In the genomic region with DNA sequence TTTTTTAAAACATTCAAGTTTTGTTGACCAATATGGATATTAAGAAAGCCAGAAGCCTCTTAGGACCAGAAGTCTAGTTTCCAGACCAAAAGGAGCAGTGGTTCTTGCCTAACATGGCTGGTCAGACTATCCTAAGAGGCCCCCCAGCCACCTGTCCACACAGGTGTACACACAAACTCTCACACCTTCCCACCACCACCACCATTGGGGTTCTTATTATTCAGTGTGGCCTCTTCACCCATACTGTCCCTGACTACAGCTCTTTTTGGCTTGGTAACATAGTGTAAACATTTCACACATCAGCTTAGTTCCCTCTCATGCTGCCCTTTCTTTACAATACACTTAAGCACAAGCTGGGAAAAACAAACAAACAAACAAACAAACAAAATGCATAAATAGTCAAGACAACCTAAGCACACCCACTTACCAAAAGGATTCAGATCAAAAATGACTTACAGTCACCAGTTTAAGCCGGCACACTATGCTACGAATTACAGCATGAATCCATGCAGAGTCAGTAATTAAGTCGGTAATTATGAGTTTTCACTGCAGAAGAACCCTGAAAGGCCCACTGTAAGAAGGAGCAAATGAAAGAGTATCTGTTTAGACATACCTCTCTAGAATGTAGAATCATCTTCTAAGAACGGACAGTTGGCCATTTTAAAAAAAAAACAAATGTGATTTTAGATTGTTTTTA, we compare ENCODE assay signal across 12 cellular contexts. TPM values are rescaled to one million over a fixed set of nuclear protein-coding genes. Genes with fewer than 3 reads are reported as not detected.
DNase-seq lines count a peak whose midpoint lies in the region; ATAC-seq and TF ChIP-seq lines count a peak whose summit lies in the region.
"Had no signal": no experiment of that assay in that cellular context is flagged by ENCODE, and none has a peak within 500 bp of the region (broad histone marks: within the 10 kb centered on the region; RNA-seq: fewer than 3 reads in every experiment).

No MANE protein-coding gene starts in this region.

- H3K27me3 ChIP-seq in H9 (ENCODE audit: insufficient read depth, low read length) (no peaks in the 10 kb centered on the region), RWPE2 (ENCODE audit: insufficient read depth, poor library complexity, severe bottlenecking) (no peaks in the 10 kb centered on the region), foreskin keratinocyte (no peaks in the 10 kb centered on the region), skeletal muscle satellite cell (ENCODE audit: control insufficient read depth, insufficient read depth, low read length) (no peaks in the 10 kb centered on the region)

- no peak overlapping the region for H2BK5ac ChIP-seq in H9 (ENCODE audit: insufficient read length, low read length)

- peaks cover 36 to 44% of the 10 kb centered on the region in 2 experiments for H3K4me1 Mint-ChIP-seq in H9
- H3K4me1 Mint-ChIP-seq: activated naive CD4-positive, alpha-beta T cell treated with anti-CD3 and anti-CD28 coated beads, Interleukin-2, amount 10 ng/mL, durations not matched to agents 7 days and 5 days had no signal

- no peak overlapping the region for H3K27ac ChIP-seq in H9 (ENCODE audit: insufficient read length, low read depth, low read length)
- H3K27ac ChIP-seq in RWPE2 (ENCODE audit: poor library complexity, severe bottlenecking), result peak overlapping the region; percentile 84
- peak overlapping the region; percentile 39 for H3K27ac ChIP-seq in foreskin keratinocyte

- H3K23me2 ChIP-seq in H9 (ENCODE audit: insufficient read length, low read depth, low read length, poor library complexity, severe bottlenecking), result no peaks in the 10 kb centered on the region

- H2BK20ac ChIP-seq in H9 (ENCODE audit: low read depth, low read length, poor library complexity, severe bottlenecking), result no peak overlapping the region

- H2AFZ ChIP-seq in H9 (ENCODE audit: low read length), result no peak overlapping the region

- H3K79me1 ChIP-seq in H9 (ENCODE audit: insufficient read depth, low read depth, low read length, poor library complexity, severe bottlenecking), result peaks cover 5% of the 10 kb centered on the region

- ATAC-seq in RWPE2 (ENCODE audit: low read depth) (no peak), foreskin keratinocyte (no peak)
- ATAC-seq: activated CD8-positive, alpha-beta T cell treated with anti-CD3 and anti-CD28 coated beads, Interleukin-2, amount 10 ng/mL, durations not matched to agents 7 days and 5 days had no signal

- no CpG with 5 or more reads among the region's 4 CpGs for WGBS in H9 (ENCODE audit: extremely low coverage, insufficient read length, low lambda C conversion rate)
- 66 to 70% methylated on average over 4 of the region's 4 CpGs for WGBS in lower leg skin, 2 donors

- H3K23ac ChIP-seq in H9 (ENCODE audit: insufficient read length, low read depth, low read length), result no peak overlapping the region

- H3K14ac ChIP-seq in H9 (ENCODE audit: insufficient read depth, low read length), result no peak overlapping the region

- no peak overlapping the region for H3K4me3 Mint-ChIP-seq in H9
- H3K4me3 Mint-ChIP-seq: activated CD8-positive, alpha-beta T cell treated with anti-CD3 and anti-CD28 coated beads, Interleukin-2, amount 10 ng/mL, durations not matched to agents 7 days and 5 days; activated naive CD4-positive, alpha-beta T cell treated with anti-CD3 and anti-CD28 coated beads, Interleukin-2, amount 10 ng/mL, durations not matched to agents 7 days and 5 days had no signal

- H3K27me3 Mint-ChIP-seq in H9 (ENCODE audit: low read depth), result no peaks in the 10 kb centered on the region

- peaks cover 15% of the 10 kb centered on the region; the same call in 1 of the 2 replicates for H3K4me1 ChIP-seq in H9 (ENCODE audit: insufficient read depth, low read length)
- H3K4me1 ChIP-seq in RWPE2 (ENCODE audit: insufficient read depth, poor library complexity, severe bottlenecking), result peaks cover 47% of the 10 kb centered on the region
- H3K4me1 ChIP-seq in foreskin keratinocyte, result no peaks in the 10 kb centered on the region
- peaks cover 43% of the 10 kb centered on the region for H3K4me1 ChIP-seq in skeletal muscle satellite cell (ENCODE audit: control insufficient read depth, insufficient read depth, low read length)

- no peak overlapping the region for H4K8ac ChIP-seq in H9 (replicated peaks; ENCODE audit: insufficient read length, low read depth, low read length)

- H3K9ac ChIP-seq in H9 (ENCODE audit: extremely low read depth, insufficient read length, low read length) (no peak overlapping the region), skeletal muscle satellite cell (ENCODE audit: low read depth, low read length) (peak overlapping the region; percentile 12)

- TF ChIP-seq CTCF in H9 (conservative IDR thresholded peaks at IDR 0.05), result no peak
- no peak for TF ChIP-seq CTCF in RWPE2 (IDR thresholded peaks at IDR 0.05; ENCODE audit: poor library complexity, severe bottlenecking)
- no peak for TF ChIP-seq CTCF in foreskin keratinocyte (conservative IDR thresholded peaks at IDR 0.05)
- TF ChIP-seq CTCF in lower leg skin (IDR thresholded peaks at IDR 0.05), result no peak

- H3K36me3 ChIP-seq in RWPE2 (ENCODE audit: low read depth), result peaks cover 11% of the 10 kb centered on the region
- H3K36me3 ChIP-seq in skeletal muscle satellite cell (ENCODE audit: insufficient read depth, low read length), result peaks cover 5% of the 10 kb centered on the region

- peak overlapping the region in 2 of 3 experiments; percentile 8 to 49; a peak in 4 of 7 replicates for H3K27ac Mint-ChIP-seq in H9
- H3K27ac Mint-ChIP-seq: activated CD8-positive, alpha-beta T cell treated with anti-CD3 and anti-CD28 coated beads, Interleukin-2, amount 10 ng/mL, durations not matched to agents 7 days and 5 days; activated naive CD4-positive, alpha-beta T cell treated with anti-CD3 and anti-CD28 coated beads, Interleukin-2, amount 10 ng/mL, durations not matched to agents 7 days and 5 days had no signal

- H3K56ac ChIP-seq in H9 (ENCODE audit: insufficient read length, low read depth, low read length), result no peak overlapping the region

- H2BK120ac ChIP-seq in H9 (ENCODE audit: low read depth, low read length, poor library complexity, severe bottlenecking), result no peak overlapping the region

- H2AK5ac ChIP-seq in H9 (ENCODE audit: insufficient read length, low read length), result no peak overlapping the region

- peaks cover 6 to 23% (median 16%) of the 10 kb centered on the region in 3 experiments for H3K36me3 Mint-ChIP-seq in H9 (ENCODE audit: insufficient read depth in 1 of 3, low read depth in 3 of 3)
- H3K36me3 Mint-ChIP-seq: activated naive CD4-positive, alpha-beta T cell treated with anti-CD3 and anti-CD28 coated beads, Interleukin-2, amount 10 ng/mL, durations not matched to agents 7 days and 5 days had no signal

- no peak for TF ChIP-seq POLR2A in lower leg skin (IDR thresholded peaks at IDR 0.05)

- no peak overlapping the region for H3K4me2 ChIP-seq in H9 (ENCODE audit: insufficient read depth, insufficient read length, low read length)
- peak overlapping the region; percentile 51 for H3K4me2 ChIP-seq in skeletal muscle satellite cell (ENCODE audit: low read length)

- H3K9me3 ChIP-seq in H9 (ENCODE audit: control insufficient read depth, low read depth, low read length) (no peaks in the 10 kb centered on the region), RWPE2 (ENCODE audit: severe bottlenecking) (no peaks in the 10 kb centered on the region), skeletal muscle satellite cell (replicated peaks; ENCODE audit: low read length) (no peaks in the 10 kb centered on the region)

- no peak overlapping the region for H3K4ac ChIP-seq in H9 (ENCODE audit: low read depth, low read length)

- H3T11ph ChIP-seq in H9 (ENCODE audit: low read length), result no peak overlapping the region

- peaks cover 53% of the 10 kb centered on the region; the same call in 1 of the 2 replicates for H3K79me2 ChIP-seq in H9 (ENCODE audit: insufficient read depth, low read length)

- no peaks in the 10 kb centered on the region for H3K9me3 Mint-ChIP-seq in H9
- H3K9me3 Mint-ChIP-seq: activated naive CD4-positive, alpha-beta T cell treated with anti-CD3 and anti-CD28 coated beads, Interleukin-2, amount 10 ng/mL, durations not matched to agents 7 days and 5 days had no signal

- H3K4me3 ChIP-seq in RWPE2 (ENCODE audit: severe bottlenecking) (no peak overlapping the region), skeletal muscle satellite cell (ENCODE audit: low read length) (peak overlapping the region; percentile 32), lower leg skin (ENCODE audit: low read depth, poor library complexity, severe bottlenecking) (no peak overlapping the region)

- H4K20me1 ChIP-seq in H9 (ENCODE audit: control insufficient read depth, insufficient read depth, insufficient read length), result no peaks in the 10 kb centered on the region

- DNase-seq in H9, result no peak
- no peak for DNase-seq in RWPE2 (ENCODE audit: low spot score)
- DNase-seq in foreskin keratinocyte, result no peak
- no peak for DNase-seq in lower leg skin (ENCODE audit: low spot score in 2 of 2)
- DNase-seq in NCI-H2171 (lab: John Stamatoyannopoulos, UW), result no peak
- DNase-seq in HuH-7.5 (ENCODE audit: low spot score), result no peak
- no peak for DNase-seq in activated CD8-positive, alpha-beta memory T cell treated with anti-CD3 and anti-CD28 coated beads for 24 hours
- DNase-seq: activated CD8-positive, alpha-beta T cell treated with anti-CD3 and anti-CD28 coated beads, Interleukin-2, amount 10 ng/mL, durations not matched to agents 7 days and 5 days; activated naive CD4-positive, alpha-beta T cell treated with anti-CD3 and anti-CD28 coated beads, Interleukin-2, amount 10 ng/mL, durations not matched to agents 7 days and 5 days; NCI-H1694; stimulated activated CD4-positive, alpha-beta T cell treated with anti-CD3 and anti-CD28 coated beads, Interleukin-4, amount 100 ng/mL, for 24 hours had no signal

- H4K5ac ChIP-seq in H9 (ENCODE audit: insufficient read length, low read depth, low read length), result no peak overlapping the region

- no peak overlapping the region for H3K18ac ChIP-seq in H9 (ENCODE audit: insufficient read length, low read depth, low read length)

- intact Hi-C loops in lower leg skin (cut with DNase I; ENCODE audit: low total_unique reads), result no loop called here

- H2BK12ac ChIP-seq in H9 (ENCODE audit: insufficient read length, low read depth, low read length), result no peak overlapping the region

- no peak overlapping the region for H2BK15ac ChIP-seq in H9 (ENCODE audit: low read depth, low read length)

- H4K91ac ChIP-seq in H9 (ENCODE audit: insufficient read length, low read depth, low read length), result no peak overlapping the region

RNA-seq across cellular contexts. Expression of a gene that starts 9.5 kb away (rescaled TPM):
- total RNA-seq in H9 (2021), result 26.3 and 26.6 TPM in 2 replicates
- 18.9 and 22.5 TPM in 2 replicates for total RNA-seq in foreskin keratinocyte
- 6.6 and 6.9 TPM in 2 replicates for polyA plus RNA-seq in foreskin keratinocyte
- 36.0 and 46.9 TPM in 2 replicates for total RNA-seq in skeletal muscle satellite cell (2012; rRNA removed)
- 10 to 100 TPM in 2 of 4 donors, 1 to 10 TPM in 2; 7.3 to 11.1 (median 9.6) TPM for total RNA-seq in lower leg skin
